In genomic region chr1:77948841-77949424, GRCh38 we compare ENCODE assay signal across 9 cellular contexts. TPM values are rescaled to one million over a fixed set of nuclear protein-coding genes. Genes with fewer than 3 reads are reported as not detected.
DNase-seq lines count a peak whose midpoint lies in the region; ATAC-seq and TF ChIP-seq lines count a peak whose summit lies in the region.
"Had no signal": no experiment of that assay in that cellular context is flagged by ENCODE, and none has a peak within 500 bp of the region (broad histone marks: within the 10 kb centered on the region; RNA-seq: fewer than 3 reads in every experiment).

No MANE protein-coding gene starts in this region.

- H3K4me1 Mint-ChIP-seq in activated B cell treated with CpG ODN at 0.5 μM for 24 hours, result peaks cover 40% of the 10 kb centered on the region

- no peak for TF ChIP-seq CTCF in HEK293 (tag by site-specific recombination; IDR thresholded peaks at IDR 0.05)
- TF ChIP-seq CTCF in activated B cell treated with CpG ODN at 0.5 μM for 24 hours (IDR thresholded peaks at IDR 0.05), result no peak
- no peak for TF ChIP-seq CTCF in colonic mucosa (IDR thresholded peaks at IDR 0.05)

- peak; percentile 52 for ATAC-seq in activated B cell treated with CpG ODN at 0.5 μM for 24 hours (ENCODE audit: low read depth)
- no peak for ATAC-seq in HG02852 (IDR thresholded peaks at IDR 0.05; ENCODE audit: unreplicated experiment)
- no peak for ATAC-seq in aorta (ENCODE audit: low FRiP score)

- peaks cover 78 to 94% of the 10 kb centered on the region in 2 experiments for H3K36me3 ChIP-seq in HEK293 (ENCODE audit: control insufficient read depth in 2 of 2, insufficient read depth in 1 of 2, low read length in 2 of 2)
- peaks cover 3 to 4% of the 10 kb centered on the region in 2 donors for H3K36me3 ChIP-seq in aorta (ENCODE audit: control insufficient read depth in 1 of 2, insufficient read depth in 2 of 2, low read length in 1 of 2)
- H3K36me3 ChIP-seq in colonic mucosa, result no peaks in the 10 kb centered on the region

- intact Hi-C loops in activated B cell treated with CpG ODN at 0.5 μM for 24 hours (cut with micrococcal nuclease) (no loop called here), aorta (cut with DNase I) (no loop called here), colonic mucosa (cut with DNase I) (no loop called here)

- H3K27me3 Mint-ChIP-seq in activated B cell treated with CpG ODN at 0.5 μM for 24 hours, result no peaks in the 10 kb centered on the region

- H3K27ac ChIP-seq in HEK293 (ENCODE audit: extremely low read depth, low read depth, low read length) (no peak overlapping the region), aorta (ENCODE audit: low read depth in 1 of 2, low read length in 2 of 2) (peak overlapping the region in 1 of 2 donors; percentile 51), colonic mucosa (no peak overlapping the region)
- H3K27ac ChIP-seq: neutrophil had no signal

- WGBS in aorta, 2 donors, result 4% methylated on average over 2 of the region's 2 CpGs

- H3K9me3 Mint-ChIP-seq in activated B cell treated with CpG ODN at 0.5 μM for 24 hours, result no peaks in the 10 kb centered on the region

- POLR2A ChIA-PET in HEK293 (lab: Yijun Ruan, JAX), result no interaction called here
- POLR2A ChIA-PET in activated B cell treated with CpG ODN at 0.5 μM for 24 hours (lab: Charles Lee), result interaction anchor here (1.1 kb wide), 1 partner anchor 9 kb away, joined by 3 read pairs; no protein-coding TSS in a partner anchor

- DNase-seq in EL (peak; percentile 39), activated B cell treated with CpG ODN at 0.5 μM for 24 hours (no peak), kidney tubule cell (ENCODE audit: low spot score) (peak; percentile 20), aorta (no peak), colonic mucosa (no peak)
- no peak for DNase-seq in activated naive CD4-positive, alpha-beta T cell (lab: John Stamatoyannopoulos, UW)

- peak overlapping the region; percentile 18 for H3K27ac Mint-ChIP-seq in activated B cell treated with CpG ODN at 0.5 μM for 24 hours

- H3K4me3 ChIP-seq in HEK293 (ENCODE audit: low read depth, low read length) (no peak overlapping the region), aorta (ENCODE audit: low read length in 2 of 2) (no peak overlapping the region), colonic mucosa (no peak overlapping the region)

- H3K4me1 ChIP-seq in HEK293 (ENCODE audit: control insufficient read depth, insufficient read depth, low read length), result no peaks in the 10 kb centered on the region
- H3K4me1 ChIP-seq in aorta (ENCODE audit: control insufficient read depth in 1 of 2, insufficient read depth in 2 of 2, low read length in 2 of 2), result peaks cover 0 to 2% of the 10 kb centered on the region in 2 donors
- H3K4me1 ChIP-seq in colonic mucosa, result no peaks in the 10 kb centered on the region

- H3K9ac ChIP-seq in colonic mucosa (ENCODE audit: low read depth in 2 of 2, low read length in 2 of 2), result no peak overlapping the region

- H3K36me3 Mint-ChIP-seq in activated B cell treated with CpG ODN at 0.5 μM for 24 hours (ENCODE audit: low read depth), result peaks cover 75% of the 10 kb centered on the region

- H3K27me3 ChIP-seq in aorta (ENCODE audit: control insufficient read depth in 1 of 2, insufficient read depth in 2 of 2, low read length in 1 of 2), result no peaks in the 10 kb centered on the region
- H3K27me3 ChIP-seq in colonic mucosa, result no peaks in the 10 kb centered on the region
- H3K27me3 ChIP-seq: neutrophil had no signal

- CTCF ChIA-PET in HEK293 (lab: Yijun Ruan, JAX) (interaction anchor here (0.5 to 0.7 kb wide), 2 partner anchors 110 to 164 kb away, joined by 3 read pairs; no protein-coding TSS in a partner anchor), activated B cell treated with CpG ODN at 0.5 μM for 24 hours (lab: Charles Lee) (no interaction called here)

- H3K9me3 ChIP-seq in HEK293 (ENCODE audit: control insufficient read depth, insufficient read depth, low read depth, low read length) (no peaks in the 10 kb centered on the region), aorta (ENCODE audit: control insufficient read depth, low read length) (no peaks in the 10 kb centered on the region), colonic mucosa (no peaks in the 10 kb centered on the region)
- H3K9me3 ChIP-seq: neutrophil had no signal

- H3K4me3 Mint-ChIP-seq in activated B cell treated with CpG ODN at 0.5 μM for 24 hours, result no peak overlapping the region

TF ChIP-seq in HEK293, 187 proteins besides CTCF, POLR2A, EP300 and RAD21:
- TF ChIP-seq ZNF596 (tag by site-specific recombination; IDR thresholded peaks at IDR 0.05), result no peak
- no peak for TF ChIP-seq ZNF571 (tag by site-specific recombination; IDR thresholded peaks at IDR 0.05)
- TF ChIP-seq ZNF639 (tag by site-specific recombination; IDR thresholded peaks at IDR 0.05), result no peak
- peak; percentile 97 for TF ChIP-seq ZNF664 (tag by site-specific recombination; IDR thresholded peaks at IDR 0.05)
- TF ChIP-seq KLF9 (tag by site-specific recombination; IDR thresholded peaks at IDR 0.05; ENCODE audit: low read depth), result no peak
- TF ChIP-seq ATF2 (tag by site-specific recombination; IDR thresholded peaks at IDR 0.05; ENCODE audit: low read depth), result no peak
- no peak for TF ChIP-seq ZFP41 (tag by site-specific recombination; IDR thresholded peaks at IDR 0.05; ENCODE audit: borderline replicate concordance)
- TF ChIP-seq ZNF449 (tag by site-specific recombination; IDR thresholded peaks at IDR 0.05), result peak; percentile 100
- no peak for TF ChIP-seq MYNN (tag by site-specific recombination; IDR thresholded peaks at IDR 0.05; ENCODE audit: borderline replicate concordance)

RNA-seq across cellular contexts. Expression of gene FUBP1, which starts 29.9 kb away (rescaled TPM):
- total RNA-seq in activated B cell treated with CpG ODN at 0.5 μM for 24 hours (259 and 282 TPM in 2 replicates), aorta (100 to 1,000 TPM; 101 to 142 TPM), colonic mucosa (100 to 1,000 TPM in 1 of 2 donors, 10 to 100 TPM in 1; 81.1 to 118 TPM)
- 10 to 100 TPM; 18.3 to 57.1 TPM for polyA plus RNA-seq in aorta

RNA-seq across cellular contexts. Expression of gene DNAJB4, which starts 55.8 kb away (rescaled TPM):
- 9.9 and 11.9 TPM in 2 replicates for total RNA-seq in activated B cell treated with CpG ODN at 0.5 μM for 24 hours
- 100 to 1,000 TPM in 1 of 2 donors, 10 to 100 TPM in 1; 76.7 to 137 TPM for total RNA-seq in aorta
- 10 to 100 TPM; 39.1 to 56.5 TPM for polyA plus RNA-seq in aorta
- 10 to 100 TPM; 12.2 to 29.3 TPM for total RNA-seq in colonic mucosa

Comparison
In these comparisons a context has a peak if more than half of its experiments do, and no peak if none do; other contexts are left out.
1. DNase-seq: peak in EL (single experiment) and kidney tubule cell (single experiment); none in activated B cell treated with CpG ODN at 0.5 μM for 24 hours (single experiment), aorta (0 of 2), activated naive CD4-positive, alpha-beta T cell (0 of 4) and colonic mucosa (single experiment).